17 cellular contexts compared by ENCODE assay signal in genomic region chr12:132485619-132486018, GRCh38. TPM values are rescaled to one million over a fixed set of nuclear protein-coding genes. Genes with fewer than 3 reads are reported as not detected.
A peak's percentile ranks its signal among the peaks of the same experiment; 100 is the strongest.
DNase-seq lines count a peak whose midpoint lies in the region; ATAC-seq and TF ChIP-seq lines count a peak whose summit lies in the region.
"Had no signal": no experiment of that assay in that cellular context is flagged by ENCODE, and none has a peak within 500 bp of the region (broad histone marks: within the 10 kb centered on the region; RNA-seq: fewer than 3 reads in every experiment).

No MANE protein-coding gene starts in this region.

- H3K27me3 Mint-ChIP-seq in activated CD4-positive, alpha-beta T cell treated with anti-CD3 and anti-CD28 coated beads, Interleukin-2, amount 10 ng/mL, durations not matched to agents 7 days and 5 days, result peaks cover 2% of the 10 kb centered on the region

- intact Hi-C loops in right lobe of liver (cut with DNase I), result no loop called here
- intact Hi-C loops in posterior vena cava (cut with DNase I), result no loop called here

- TF ChIP-seq CTCF in HEK293 (tag by site-specific recombination; IDR thresholded peaks at IDR 0.05) (no peak), right lobe of liver (IDR thresholded peaks at IDR 0.05) (no peak)

- CTCF ChIA-PET in activated CD4-positive, alpha-beta T cell treated with anti-CD3 and anti-CD28 coated beads, Interleukin-2, amount 10 ng/mL, durations not matched to agents 7 days and 5 days (lab: Charles Lee), result interaction anchor here (3.6 kb wide), 1 partner anchor 8 kb away, joined by 13 read pairs; no protein-coding TSS in a partner anchor
- CTCF ChIA-PET in HEK293 (lab: Yijun Ruan, JAX), result no interaction called here

- TF ChIP-seq POLR2A in right lobe of liver (IDR thresholded peaks at IDR 0.05), result no peak

- ATAC-seq in right lobe of liver (no peak), HG02759 (IDR thresholded peaks at IDR 0.05; ENCODE audit: unreplicated experiment) (no peak), GM18520 (IDR thresholded peaks at IDR 0.05; ENCODE audit: unreplicated experiment) (no peak)
- no peak for ATAC-seq in stimulated activated effector memory CD8-positive, alpha-beta T cell treated with anti-CD3 and anti-CD28 coated beads, Interleukin-12 subunit alpha, Interleukin-12 subunit beta, amount 100 ng/mL, for 72 hours
- ATAC-seq: PC-3 had no signal

- H3K27ac Mint-ChIP-seq in activated CD4-positive, alpha-beta T cell treated with anti-CD3 and anti-CD28 coated beads, Interleukin-2, amount 10 ng/mL, durations not matched to agents 7 days and 5 days, result peak overlapping the region; percentile 16
- H3K27ac Mint-ChIP-seq in stimulated activated effector memory CD8-positive, alpha-beta T cell treated with anti-CD3 and anti-CD28 coated beads, Interleukin-12 subunit alpha, Interleukin-12 subunit beta, amount 100 ng/mL, for 72 hours, result peak overlapping the region; percentile 90

- WGBS in right lobe of liver (ENCODE audit: insufficient coverage, low coverage, low lambda C conversion rate, missing lambda C conversion rate), result 100% methylated on average over 2 of the region's 8 CpGs

- H3K27me3 ChIP-seq in right lobe of liver, result no peaks in the 10 kb centered on the region

- H3K9me3 ChIP-seq in HEK293 (ENCODE audit: control insufficient read depth, insufficient read depth, low read depth, low read length) (no peaks in the 10 kb centered on the region), right lobe of liver (no peaks in the 10 kb centered on the region)
- H3K9me3 ChIP-seq: BE2C, SJSA1 had no signal

- DNase-seq in activated CD4-positive, alpha-beta T cell treated with anti-CD3 and anti-CD28 coated beads, Interleukin-2, amount 10 ng/mL, durations not matched to agents 7 days and 5 days, result no peak
- DNase-seq in activated CD4-positive, alpha-beta T cell treated with anti-CD3 and anti-CD28 coated beads for 48 hours, result no peak
- DNase-seq in right lobe of liver, result peak in 2 of 3 donors; percentile 2 to 35
- DNase-seq in stimulated activated effector memory CD8-positive, alpha-beta T cell treated with anti-CD3 and anti-CD28 coated beads, Interleukin-12 subunit alpha, Interleukin-12 subunit beta, amount 100 ng/mL, for 72 hours (ENCODE audit: low spot score in 2 of 2), result no peak
- no peak for DNase-seq in posterior vena cava (ENCODE audit: low spot score)
- DNase-seq: 8988T, BE2C, DMS79 treated with DMSO at 0.1 percent for 48 hours, NCI-H1436 treated with DMSO at 0.1 percent for 48 hours, NCI-H2029, NCI-H526, PC-3, RPMI8226 had no signal

- H3K27ac ChIP-seq in HEK293 (ENCODE audit: extremely low read depth, low read depth, low read length) (no peak overlapping the region), right lobe of liver (no peak overlapping the region)
- H3K27ac ChIP-seq: SJSA1 had no signal

- POLR2A ChIA-PET in activated CD4-positive, alpha-beta T cell treated with anti-CD3 and anti-CD28 coated beads, Interleukin-2, amount 10 ng/mL, durations not matched to agents 7 days and 5 days (lab: Charles Lee), result no interaction called here
- POLR2A ChIA-PET in HEK293 (lab: Yijun Ruan, JAX), result no interaction called here

- H3K4me1 ChIP-seq in HEK293 (ENCODE audit: control insufficient read depth, insufficient read depth, low read length) (no peaks in the 10 kb centered on the region), right lobe of liver (no peaks in the 10 kb centered on the region)
- H3K4me1 ChIP-seq: BE2C had no signal

- no peak overlapping the region for H3K4me3 ChIP-seq in HEK293 (ENCODE audit: low read depth, low read length)
- no peak overlapping the region for H3K4me3 ChIP-seq in right lobe of liver
- H3K4me3 ChIP-seq: SJSA1 had no signal

- H3K36me3 Mint-ChIP-seq in activated CD4-positive, alpha-beta T cell treated with anti-CD3 and anti-CD28 coated beads, Interleukin-2, amount 10 ng/mL, durations not matched to agents 7 days and 5 days (ENCODE audit: low read depth), result peaks cover 4% of the 10 kb centered on the region
- H3K36me3 Mint-ChIP-seq in stimulated activated effector memory CD8-positive, alpha-beta T cell treated with anti-CD3 and anti-CD28 coated beads, Interleukin-12 subunit alpha, Interleukin-12 subunit beta, amount 100 ng/mL, for 72 hours, result peaks cover 6% of the 10 kb centered on the region

- no peaks in the 10 kb centered on the region for H3K9me3 Mint-ChIP-seq in activated CD4-positive, alpha-beta T cell treated with anti-CD3 and anti-CD28 coated beads, Interleukin-2, amount 10 ng/mL, durations not matched to agents 7 days and 5 days
- H3K9me3 Mint-ChIP-seq in stimulated activated effector memory CD8-positive, alpha-beta T cell treated with anti-CD3 and anti-CD28 coated beads, Interleukin-12 subunit alpha, Interleukin-12 subunit beta, amount 100 ng/mL, for 72 hours, result no peaks in the 10 kb centered on the region

- H3K4me1 Mint-ChIP-seq in activated CD4-positive, alpha-beta T cell treated with anti-CD3 and anti-CD28 coated beads, Interleukin-2, amount 10 ng/mL, durations not matched to agents 7 days and 5 days, result peaks cover 29% of the 10 kb centered on the region
- H3K4me1 Mint-ChIP-seq in stimulated activated effector memory CD8-positive, alpha-beta T cell treated with anti-CD3 and anti-CD28 coated beads, Interleukin-12 subunit alpha, Interleukin-12 subunit beta, amount 100 ng/mL, for 72 hours, result peaks cover 38% of the 10 kb centered on the region

- H3K36me3 ChIP-seq in HEK293 (ENCODE audit: control insufficient read depth in 2 of 2, insufficient read depth in 1 of 2, low read length in 2 of 2) (no peaks in the 10 kb centered on the region), right lobe of liver (no peaks in the 10 kb centered on the region)
- H3K36me3 ChIP-seq: BE2C, SJSA1 had no signal

- no peak overlapping the region for H3K4me3 Mint-ChIP-seq in activated CD4-positive, alpha-beta T cell treated with anti-CD3 and anti-CD28 coated beads, Interleukin-2, amount 10 ng/mL, durations not matched to agents 7 days and 5 days
- H3K4me3 Mint-ChIP-seq in stimulated activated effector memory CD8-positive, alpha-beta T cell treated with anti-CD3 and anti-CD28 coated beads, Interleukin-12 subunit alpha, Interleukin-12 subunit beta, amount 100 ng/mL, for 72 hours, result no peak overlapping the region

TF ChIP-seq in HEK293, 187 proteins besides CTCF, POLR2A, EP300 and RAD21:
- TF ChIP-seq ZNF639 (tag by site-specific recombination; IDR thresholded peaks at IDR 0.05) (no peak), RBAK (tag by site-specific recombination; IDR thresholded peaks at IDR 0.05) (peak; percentile 86; the same call in 1 of the 2 replicates)

RNA-seq across cellular contexts. Expression of gene FBRSL1, which starts 4.3 kb away (rescaled TPM):
- total RNA-seq in activated CD4-positive, alpha-beta T cell treated with anti-CD3 and anti-CD28 coated beads, Interleukin-2, amount 10 ng/mL, durations not matched to agents 7 days and 5 days, result 10 to 100 TPM; 49.8 to 51.1 TPM
- total RNA-seq in right lobe of liver, result 10 to 100 TPM; 16.2 to 27.6 (median 23.3) TPM
- total RNA-seq in posterior vena cava, result 10 to 100 TPM; 34.0 to 35.8 TPM

Comparison
In these comparisons a context has a peak if more than half of its experiments do, and no peak if none do; other contexts are left out.
1. DNase-seq: peak in right lobe of liver (2 of 3); none in activated CD4-positive, alpha-beta T cell treated with anti-CD3 and anti-CD28 coated beads, Interleukin-2, amount 10 ng/mL, durations not matched to agents 7 days and 5 days (single experiment), activated CD4-positive, alpha-beta T cell treated with anti-CD3 and anti-CD28 coated beads for 48 hours (single experiment), stimulated activated effector memory CD8-positive, alpha-beta T cell treated with anti-CD3 and anti-CD28 coated beads, Interleukin-12 subunit alpha, Interleukin-12 subunit beta, amount 100 ng/mL, for 72 hours (0 of 2) and posterior vena cava (single experiment).